In genomic region chr1:8349473-8349865, GRCh38 we compare ENCODE assay signal across 20 cellular contexts. TPM values are rescaled to one million over a fixed set of nuclear protein-coding genes. Genes with fewer than 3 reads are reported as not detected.
DNase-seq lines count a peak whose midpoint lies in the region; ATAC-seq and TF ChIP-seq lines count a peak whose summit lies in the region.
"Had no signal": no experiment of that assay in that cellular context is flagged by ENCODE, and none has a peak within 500 bp of the region (broad histone marks: within the 10 kb centered on the region; RNA-seq: fewer than 3 reads in every experiment).

No MANE protein-coding gene starts in this region.

- intact Hi-C loops in Panc1 (cut with micrococcal nuclease; ENCODE audit: unreplicated experiment) = loop anchor here (5.0 kb wide), 1 partner anchor 372 kb away; no protein-coding TSS in a partner anchor

- H3K9me3 ChIP-seq in Panc1 (ENCODE audit: control insufficient read depth, insufficient read depth, low read depth, low read length) = no peaks in the 10 kb centered on the region
- no peaks in the 10 kb centered on the region for H3K9me3 ChIP-seq in stomach smooth muscle (ENCODE audit: control insufficient read depth in 2 of 2, low read length in 2 of 2)
- H3K9me3 ChIP-seq: Caco-2, MG63, ovary, Peyer's patch, thoracic aorta had no signal

- no peak for TF ChIP-seq CTCF in Panc1 (IDR thresholded peaks at IDR 0.05)

- no TSS peak for BruUV-seq in Panc1 (replicated peaks; lab: Mats Ljungman, UMichigan)

- in situ Hi-C loops in Panc1 (cut with HindIII; ENCODE audit: low pct_unique_long_range_greater_than_20kb, low sequenced_read_pairs) = no loop called here

- DNase-seq in DMS53 (lab: John Stamatoyannopoulos, UW) (peak; percentile 48), DMS53 treated with DMSO at 0.1 percent for 48 hours (lab: John Stamatoyannopoulos, UW; ENCODE audit: unreplicated experiment) (no peak), Panc1 (ENCODE audit: low read depth, low spot score) (no peak), left lobe of liver (ENCODE audit: low spot score) (no peak), activated T-cell treated with anti-CD3 and anti-CD28 coated beads for 4 hours (no peak)
- DNase-seq: amniotic stem cell, NCI-H1417 treated with DMSO at 0.1 percent for 48 hours, NCI-H2081 treated with DMSO at 0.1 percent for 48 hours, SIG-M5 had no signal

- H3K27ac ChIP-seq in Panc1 (ENCODE audit: low read length) = peak overlapping the region; percentile 82
- H3K27ac ChIP-seq in stomach smooth muscle (ENCODE audit: low read length) = peak overlapping the region; percentile 11
- H3K27ac ChIP-seq: 22Rv1, brain microvascular endothelial cell, ovary, thoracic aorta had no signal

- ATAC-seq in Panc1 (no peak), left lobe of liver (peak; percentile 2), HG03196 (IDR thresholded peaks at IDR 0.05; ENCODE audit: unreplicated experiment) (no peak), GM21390 (IDR thresholded peaks at IDR 0.05; ENCODE audit: unreplicated experiment) (no peak)

- POLR2A ChIA-PET in Panc1 (lab: Charles Lee) = no interaction called here

- no peak overlapping the region for H3K9ac ChIP-seq in stomach smooth muscle (ENCODE audit: low read length in 2 of 2)

- H3K4me1 ChIP-seq in Panc1 (ENCODE audit: control insufficient read depth, insufficient read depth, low read length) (peaks cover 14% of the 10 kb centered on the region), stomach smooth muscle (ENCODE audit: control insufficient read depth, insufficient read depth, low read length) (peaks cover 56% of the 10 kb centered on the region)
- H3K4me1 ChIP-seq: Caco-2 had no signal

- CTCF ChIA-PET in Panc1 (lab: Charles Lee) = interaction anchor here (0.6 to 1.0 kb wide), 3 partner anchors 9 to 369 kb away, joined by 3 to 5 read pairs (median 4); no protein-coding TSS in a partner anchor

- H3K27me3 ChIP-seq in Panc1 (ENCODE audit: control insufficient read depth, insufficient read depth, low read length) (no peaks in the 10 kb centered on the region), stomach smooth muscle (ENCODE audit: control insufficient read depth in 1 of 2, insufficient read depth in 2 of 2, low read length in 2 of 2) (no peaks in the 10 kb centered on the region)
- H3K27me3 ChIP-seq: brain microvascular endothelial cell, dorsolateral prefrontal cortex, MG63, ovary, Peyer's patch had no signal

- H3K36me3 ChIP-seq in Panc1 (ENCODE audit: control insufficient read depth, insufficient read depth, low read length) (peaks cover 7% of the 10 kb centered on the region), stomach smooth muscle (ENCODE audit: control insufficient read depth in 2 of 2, insufficient read depth in 2 of 2, low read length in 2 of 2) (peaks cover 9 to 14% of the 10 kb centered on the region in 2 donors)
- H3K36me3 ChIP-seq: ovary had no signal

- no peak overlapping the region for H3K4me3 ChIP-seq in Panc1 (ENCODE audit: low read depth in 2 of 2, low read length in 2 of 2)
- H3K4me3 ChIP-seq in stomach smooth muscle (ENCODE audit: low read length in 2 of 2) = no peak overlapping the region
- H3K4me3 ChIP-seq: dorsolateral prefrontal cortex, MG63, ovary, Peyer's patch, thoracic aorta had no signal

RNA-seq across cellular contexts. Expression of gene SLC45A1, which starts 31.6 kb away (rescaled TPM):
- total RNA-seq in Panc1 (2021; ENCODE audit: unreplicated experiment) (11.3 TPM), left lobe of liver (0.20 TPM)
- 49.4 TPM for polyA plus RNA-seq in Panc1 (2012; ENCODE audit: insufficient read length)

Comparison
In these comparisons a context has a peak if more than half of its experiments do, and no peak if none do; other contexts are left out.
1. RNA of gene SLC45A1, which starts 31.6 kb away (total RNA-seq): 11.3 TPM in Panc1 (single experiment); 0.20 TPM in left lobe of liver (single experiment); every median in the first group is over 10 times any median in the second.